8 cellular contexts compared by ENCODE assay signal in genomic region chr1:119139857-119140176, GRCh38. TPM values are rescaled to one million over a fixed set of nuclear protein-coding genes. Genes with fewer than 3 reads are reported as not detected.
DNase-seq lines count a peak whose midpoint lies in the region; ATAC-seq and TF ChIP-seq lines count a peak whose summit lies in the region.

No MANE protein-coding gene starts in this region.

- TF ChIP-seq CTCF in SK-N-SH (IDR thresholded peaks at IDR 0.05) (no peak), thoracic aorta (IDR thresholded peaks at IDR 0.05) (no peak)

- peak; percentile 13 for DNase-seq in stimulated activated CD8-positive, alpha-beta memory T cell treated with anti-CD3 and anti-CD28 coated beads, Interleukin-15, amount 100 ng/mL, for 24 hours (ENCODE audit: low read depth)
- no peak for DNase-seq in stimulated activated CD8-positive, alpha-beta memory T cell treated with anti-CD3 and anti-CD28 coated beads, Interleukin-4, amount 100 ng/mL, for 48 hours
- DNase-seq in SK-N-SH (no peak), thoracic aorta (ENCODE audit: low spot score) (no peak), COLO668 (lab: John Stamatoyannopoulos, UW; ENCODE audit: unreplicated experiment) (no peak)
- no peak for DNase-seq in activated CD4-positive, alpha-beta T cell treated with anti-CD3 and anti-CD28 coated beads, Interleukin-2, amount 10 ng/mL, durations not matched to agents 7 days and 5 days

- no peak overlapping the region for H3K4me3 Mint-ChIP-seq in activated CD4-positive, alpha-beta T cell treated with anti-CD3 and anti-CD28 coated beads, Interleukin-2, amount 10 ng/mL, durations not matched to agents 7 days and 5 days

- H3K27me3 Mint-ChIP-seq in activated CD4-positive, alpha-beta T cell treated with anti-CD3 and anti-CD28 coated beads, Interleukin-2, amount 10 ng/mL, durations not matched to agents 7 days and 5 days, result no peaks in the 10 kb centered on the region

- no peaks in the 10 kb centered on the region for H3K9me3 Mint-ChIP-seq in activated CD4-positive, alpha-beta T cell treated with anti-CD3 and anti-CD28 coated beads, Interleukin-2, amount 10 ng/mL, durations not matched to agents 7 days and 5 days

- 15% methylated on average over 10 of the region's 10 CpGs for WGBS in SK-N-SH (ENCODE audit: low lambda C conversion rate)

- H3K36me3 Mint-ChIP-seq in activated CD4-positive, alpha-beta T cell treated with anti-CD3 and anti-CD28 coated beads, Interleukin-2, amount 10 ng/mL, durations not matched to agents 7 days and 5 days (ENCODE audit: low read depth), result peaks cover 6% of the 10 kb centered on the region

- no peak for TF ChIP-seq EP300 in SK-N-SH (IDR thresholded peaks at IDR 0.05; ENCODE audit: borderline replicate concordance in 1 of 2, low read depth in 1 of 2, low read length in 1 of 2)

- H3F3A ChIP-seq in SK-N-SH (replicated peaks; ENCODE audit: insufficient read depth), result peaks cover 3% of the 10 kb centered on the region

- H3K4me1 Mint-ChIP-seq in activated CD4-positive, alpha-beta T cell treated with anti-CD3 and anti-CD28 coated beads, Interleukin-2, amount 10 ng/mL, durations not matched to agents 7 days and 5 days, result peaks cover 24% of the 10 kb centered on the region

- H3K9ac ChIP-seq in SK-N-SH, result peak overlapping the region; percentile 91
- H3K9ac ChIP-seq in iPS-15b (ENCODE audit: low read depth, low read length), result no peak overlapping the region

- H3K36me3 ChIP-seq in SK-N-SH (replicated peaks in 1 of 2; ENCODE audit: control insufficient read depth in 1 of 2, insufficient read depth in 2 of 2, low read length in 1 of 2), result no peaks in the 10 kb centered on the region
- H3K36me3 ChIP-seq in iPS-15b (ENCODE audit: control insufficient read depth, insufficient read depth, low read length), result no peaks in the 10 kb centered on the region
- no peaks in the 10 kb centered on the region for H3K36me3 ChIP-seq in thoracic aorta

- H3K9me3 ChIP-seq in SK-N-SH (no peaks in the 10 kb centered on the region), iPS-15b (ENCODE audit: control insufficient read depth, insufficient read depth, low read length) (no peaks in the 10 kb centered on the region), thoracic aorta (no peaks in the 10 kb centered on the region)

- H2AFZ ChIP-seq in SK-N-SH (ENCODE audit: low read depth), result peak overlapping the region; percentile 91

- H3K9me2 ChIP-seq in SK-N-SH, result no peaks in the 10 kb centered on the region

- H3K27ac Mint-ChIP-seq in activated CD4-positive, alpha-beta T cell treated with anti-CD3 and anti-CD28 coated beads, Interleukin-2, amount 10 ng/mL, durations not matched to agents 7 days and 5 days, result no peak overlapping the region

- H3K4me3 ChIP-seq in SK-N-SH (ENCODE audit: low read depth in 2 of 2, low read length in 1 of 2) (peak overlapping the region; percentile 69 to 84), iPS-15b (ENCODE audit: low read depth, low read length) (peak overlapping the region; percentile 86), thoracic aorta (peak overlapping the region; percentile 85)

- H4K20me1 ChIP-seq in SK-N-SH (ENCODE audit: insufficient read depth), result no peaks in the 10 kb centered on the region

- H3K4me2 ChIP-seq in SK-N-SH, result peak overlapping the region; percentile 88

- H3K27ac ChIP-seq in SK-N-SH (ENCODE audit: low read depth in 2 of 2, low read length in 1 of 2) (peak overlapping the region; percentile 96 to 98), thoracic aorta (peak overlapping the region; percentile 96 to 97)

- TF ChIP-seq RAD21 in SK-N-SH (IDR thresholded peaks at IDR 0.05; ENCODE audit: low read length), result peak; percentile 18; the same call in 1 of the 2 replicates

- ATAC-seq in HG03064 (IDR thresholded peaks at IDR 0.05; ENCODE audit: low read depth, unreplicated experiment) (peak; percentile 24), thoracic aorta (ENCODE audit: insufficient number of reproducible peaks, low FRiP score, low read depth) (no peak)

- peaks cover 9 to 13% of the 10 kb centered on the region in 2 experiments; a peak in 3 of 4 replicates for H3K4me1 ChIP-seq in SK-N-SH (ENCODE audit: control insufficient read depth in 1 of 2, insufficient read depth in 2 of 2, low read depth in 1 of 2, low read length in 1 of 2)
- no peaks in the 10 kb centered on the region for H3K4me1 ChIP-seq in iPS-15b (ENCODE audit: control insufficient read depth, insufficient read depth, low read length)
- peaks cover 13 to 15% of the 10 kb centered on the region in 2 donors for H3K4me1 ChIP-seq in thoracic aorta (ENCODE audit: control insufficient read depth in 1 of 2, low read depth in 2 of 2)

- CTCF ChIA-PET in SK-N-SH (lab: Yijun Ruan, JAX), result no interaction called here
- CTCF ChIA-PET in activated CD4-positive, alpha-beta T cell treated with anti-CD3 and anti-CD28 coated beads, Interleukin-2, amount 10 ng/mL, durations not matched to agents 7 days and 5 days (lab: Charles Lee), result interaction anchor here (1.2 to 1.4 kb wide), 2 partner anchors 8 to 19 kb away, joined by 3 read pairs; no protein-coding TSS in a partner anchor

- peaks cover 13% of the 10 kb centered on the region; the same call in 1 of the 2 replicates for H3K79me2 ChIP-seq in SK-N-SH (ENCODE audit: insufficient read depth)

- H3K27me3 ChIP-seq in SK-N-SH (ENCODE audit: insufficient read depth) (no peaks in the 10 kb centered on the region), iPS-15b (ENCODE audit: control insufficient read depth, insufficient read depth, low read length) (no peaks in the 10 kb centered on the region), thoracic aorta (replicated peaks; ENCODE audit: insufficient read depth) (no peaks in the 10 kb centered on the region)

- POLR2A ChIA-PET in SK-N-SH (lab: Yijun Ruan, JAX), result no interaction called here
- POLR2A ChIA-PET in activated CD4-positive, alpha-beta T cell treated with anti-CD3 and anti-CD28 coated beads, Interleukin-2, amount 10 ng/mL, durations not matched to agents 7 days and 5 days (lab: Charles Lee), result no interaction called here

TF ChIP-seq in SK-N-SH, 30 proteins besides CTCF, POLR2A, EP300 and RAD21:
- TF ChIP-seq RFX5 (IDR thresholded peaks at IDR 0.05; ENCODE audit: low read length) (no peak), GATA2 (CRISPR knock-in tag; IDR thresholded peaks at IDR 0.05) (no peak), RCOR1 (IDR thresholded peaks at IDR 0.05; ENCODE audit: low read length) (no peak), ZBTB33 (IDR thresholded peaks at IDR 0.05; ENCODE audit: borderline replicate concordance, low read depth) (no peak), TCF12 (IDR thresholded peaks at IDR 0.05) (no peak), GABPA (IDR thresholded peaks at IDR 0.05; ENCODE audit: low read depth) (no peak), TEAD4 (IDR thresholded peaks at IDR 0.05; ENCODE audit: borderline replicate concordance, insufficient read depth) (no peak)

RNA-seq across cellular contexts. Expression of gene WARS2, which starts 0.6 kb away (rescaled TPM):
- 3.6 and 4.8 TPM in 2 replicates for polyA plus RNA-seq in SK-N-SH (2012; rRNA removed)
- 5.1 TPM in 2 replicates for polyA plus RNA-seq in SK-N-SH (2012; cell fraction: cytosol; rRNA removed)
- polyA plus RNA-seq in SK-N-SH (2012; cell fraction: nucleus; rRNA removed), result 3.8 and 4.9 TPM in 2 replicates
- 10 to 100 TPM; 11.1 to 13.8 TPM for total RNA-seq in thoracic aorta
- 10 to 100 TPM; 10.3 to 12.9 TPM for total RNA-seq in activated CD4-positive, alpha-beta T cell treated with anti-CD3 and anti-CD28 coated beads, Interleukin-2, amount 10 ng/mL, durations not matched to agents 7 days and 5 days
